Comparison of ENCODE assay signal across 9 cellular contexts in the genomic region with DNA sequence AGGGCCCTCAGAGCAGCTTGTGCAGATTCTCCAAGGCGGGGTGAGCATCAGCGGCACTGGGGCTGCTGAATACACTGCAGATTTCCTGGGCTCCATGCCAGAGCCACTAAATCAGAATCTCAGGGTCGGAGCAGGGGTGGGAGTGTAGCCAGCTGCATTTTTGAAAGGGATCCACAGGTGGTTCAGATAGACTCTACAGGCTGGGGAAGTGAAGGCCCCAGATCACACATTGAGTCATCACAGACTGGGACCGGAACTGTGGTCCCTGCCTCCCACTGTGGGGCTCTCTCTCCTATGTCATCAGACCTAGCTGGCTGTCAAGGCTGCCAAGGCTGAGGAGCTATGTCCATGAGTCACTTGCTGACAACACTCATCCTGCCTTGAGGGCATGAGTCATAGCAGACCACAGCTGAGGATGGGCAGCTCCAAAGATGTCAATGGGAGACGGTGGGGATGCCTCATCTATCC.
DNase-seq lines count a peak whose midpoint lies in the region; ATAC-seq and TF ChIP-seq lines count a peak whose summit lies in the region.
"Had no signal": no experiment of that assay in that cellular context is flagged by ENCODE, and none has a peak within 500 bp of the region (broad histone marks: within the 10 kb centered on the region; RNA-seq: fewer than 3 reads in every experiment).

No MANE protein-coding gene starts in this region.

- no peaks in the 10 kb centered on the region for H3K9me3 ChIP-seq in fibroblast of lung (ENCODE audit: control insufficient read depth, insufficient read depth, low read depth, low read length)

- ATAC-seq in GM21619 (IDR thresholded peaks at IDR 0.05; ENCODE audit: unreplicated experiment) = peak; percentile 99
- no peak for ATAC-seq in left lobe of liver

- CTCF ChIA-PET in GM10248 (lab: Yijun Ruan, JAX) = interaction anchor here (0.9 to 1.4 kb wide), 2 partner anchors 9 to 18 kb away, joined by 5 to 6 read pairs; no protein-coding TSS in a partner anchor

- H3K27ac ChIP-seq in fibroblast of lung (ENCODE audit: insufficient read depth, low read length) = peak overlapping the region; percentile 64
- H3K27ac ChIP-seq: VCaP had no signal

- no peak overlapping the region for H3K4me2 ChIP-seq in fibroblast of lung (ENCODE audit: extremely low read depth, insufficient read depth, low read length)

- H3K36me3 ChIP-seq in fibroblast of lung (ENCODE audit: control insufficient read depth, insufficient read depth, low read length) = no peaks in the 10 kb centered on the region

- no peaks in the 10 kb centered on the region for H3K79me2 ChIP-seq in fibroblast of lung (ENCODE audit: control insufficient read depth, insufficient read depth, low read length)

- no peak overlapping the region for H3K4me3 ChIP-seq in fibroblast of lung (replicated peaks in 1 of 4; ENCODE audit: control extremely low read depth in 1 of 4, insufficient read depth in 1 of 4, low read depth in 3 of 4, low read length in 4 of 4)

- no peak overlapping the region for H2AFZ ChIP-seq in fibroblast of lung (ENCODE audit: low read length)

- no peaks in the 10 kb centered on the region for H4K20me1 ChIP-seq in fibroblast of lung (ENCODE audit: control insufficient read depth, extremely low read depth, insufficient read depth, low read length)

- TF ChIP-seq CTCF in GM10248 (IDR thresholded peaks at IDR 0.05; ENCODE audit: control extremely low read depth, extremely low read depth, low read depth, missing control alignments) (no peak), fibroblast of lung (conservative IDR thresholded peaks at IDR 0.05 in 1 of 2, IDR thresholded peaks at IDR 0.05 in 1 of 2; ENCODE audit: low read depth in 1 of 2, low read length in 2 of 2) (no peak)

- H3K4me1 ChIP-seq in fibroblast of lung (ENCODE audit: control insufficient read depth, extremely low read depth, insufficient read depth, low read length) = peaks cover 7% of the 10 kb centered on the region

- no peaks in the 10 kb centered on the region for H3K27me3 ChIP-seq in fibroblast of lung (ENCODE audit: control insufficient read depth, insufficient read depth, low read length)

- POLR2A ChIA-PET in GM10248 (lab: Yijun Ruan, JAX) = no interaction called here

- DNase-seq in GM10248 (ENCODE audit: extremely low spot score) = peak; percentile 69
- peak; percentile 50 for DNase-seq in HT-29 (ENCODE audit: low spot score)
- peak; percentile 15 to 20 for DNase-seq in activated CD4-positive, alpha-beta T cell treated with anti-CD3 and anti-CD28 coated beads for 4 hours
- DNase-seq in fibroblast of lung (ENCODE audit: low read depth in 2 of 2) = peak; percentile 95 to 98
- peak; percentile 13 for DNase-seq in stimulated activated CD4-positive, alpha-beta T cell treated with anti-CD3 and anti-CD28 coated beads, Interleukin-12 subunit alpha, Interleukin-12 subunit beta, amount 100 ng/mL, for 4 hours
- DNase-seq in NCI-H82 treated with DMSO at 0.1 percent for 48 hours (lab: John Stamatoyannopoulos, UW; ENCODE audit: unreplicated experiment) = no peak
- no peak for DNase-seq in left lobe of liver (ENCODE audit: low spot score)

- H3K9ac ChIP-seq in fibroblast of lung (ENCODE audit: insufficient read depth, low read length) = no peak overlapping the region

Comparison
In these comparisons a context has a peak if more than half of its experiments do, and no peak if none do; other contexts are left out.
1. DNase-seq: peak in GM10248 (single experiment), HT-29 (single experiment), activated CD4-positive, alpha-beta T cell treated with anti-CD3 and anti-CD28 coated beads for 4 hours (2 of 2), fibroblast of lung (2 of 2) and stimulated activated CD4-positive, alpha-beta T cell treated with anti-CD3 and anti-CD28 coated beads, Interleukin-12 subunit alpha, Interleukin-12 subunit beta, amount 100 ng/mL, for 4 hours (single experiment); none in NCI-H82 treated with DMSO at 0.1 percent for 48 hours (single experiment) and left lobe of liver (single experiment).